In genomic region chr12:981956-982355, GRCh38 we compare ENCODE assay signal across 23 cellular contexts. TPM values are rescaled to one million over a fixed set of nuclear protein-coding genes. Genes with fewer than 3 reads are reported as not detected.
DNase-seq lines count a peak whose midpoint lies in the region; ATAC-seq, FAIRE-seq and TF ChIP-seq lines count a peak whose summit lies in the region.
"Had no signal": no experiment of that assay in that cellular context is flagged by ENCODE, and none has a peak within 500 bp of the region (broad histone marks: within the 10 kb centered on the region; RNA-seq: fewer than 3 reads in every experiment).

No MANE protein-coding gene starts in this region.

- H3K9me3 Mint-ChIP-seq in activated naive CD8-positive, alpha-beta T cell treated with anti-CD3 and anti-CD28 coated beads for 36 hours = no peaks in the 10 kb centered on the region

- H3K4me3 Mint-ChIP-seq in activated naive CD8-positive, alpha-beta T cell treated with anti-CD3 and anti-CD28 coated beads for 36 hours = no peak overlapping the region

- TF ChIP-seq POLR2A in GM12891 (IDR thresholded peaks at IDR 0.05; ENCODE audit: low read depth, low read length) = no peak

- H3K27ac Mint-ChIP-seq in activated naive CD8-positive, alpha-beta T cell treated with anti-CD3 and anti-CD28 coated beads for 36 hours = no peak overlapping the region

- H3K4me3 ChIP-seq in adipocyte (ENCODE audit: low read length) (no peak overlapping the region), fibroblast of the aortic adventitia (ENCODE audit: low read depth, low read length) (no peak overlapping the region)
- H3K4me3 ChIP-seq: HAP-1, MG63 had no signal

- DNase-seq in left ventricle myocardium superior (no peak), left cardiac atrium (no peak), adipocyte (ENCODE audit: low read depth) (peak; percentile 22), fibroblast of the aortic adventitia (ENCODE audit: low read depth) (peak; percentile 16), RCC 7860 (ENCODE audit: low spot score) (no peak), GM12891 (ENCODE audit: insufficient read length, low spot score) (no peak)
- DNase-seq in activated naive CD8-positive, alpha-beta T cell treated with anti-CD3 and anti-CD28 coated beads for 36 hours = no peak
- DNase-seq: C1 segment of cervical spinal cord; DMS79 treated with DMSO at 0.1 percent for 48 hours; Karpas-422; MG63; NCI-H1105 treated with DMSO at 0.1 percent for 48 hours; NCI-H1694; NCI-H2081 treated with DMSO at 0.1 percent for 48 hours; NCI-H446 treated with DMSO at 0.1 percent for 48 hours; NCI-H69; NK-92 treated with Interleukin-12 subunit alpha and Interleukin-12 subunit beta, amount 100 ng/mL, for 24 hours; SHP77 treated with DMSO at 0.1 percent for 48 hours had no signal

- no peak overlapping the region for H3K9ac ChIP-seq in adipocyte (ENCODE audit: low read length)

- FAIRE-seq in RCC 7860 (lab: Jason Lieb, UNC) = no peak
- FAIRE-seq in GM12891 (lab: Jason Lieb, UNC) = no peak
- FAIRE-seq: A204.1, D721Med had no signal

- no peaks in the 10 kb centered on the region for H3K36me3 ChIP-seq in adipocyte (ENCODE audit: control insufficient read depth, insufficient read depth, low read length, severe bottlenecking)
- H3K36me3 ChIP-seq: HAP-1, MG63 had no signal

- peaks cover 2% of the 10 kb centered on the region for H3K4me1 Mint-ChIP-seq in activated naive CD8-positive, alpha-beta T cell treated with anti-CD3 and anti-CD28 coated beads for 36 hours

- intact Hi-C loops in left ventricle myocardium superior (cut with micrococcal nuclease) = no loop called here
- intact Hi-C loops in left cardiac atrium (cut with DNase I) = no loop called here

- peaks cover 11% of the 10 kb centered on the region for H3K4me1 ChIP-seq in adipocyte (ENCODE audit: control insufficient read depth, insufficient read depth, low read length)
- H3K4me1 ChIP-seq: HAP-1 had no signal

- ATAC-seq in left ventricle myocardium superior = peak; percentile 37
- no peak for ATAC-seq in left cardiac atrium
- no peak for ATAC-seq in GM21717 (IDR thresholded peaks at IDR 0.05; ENCODE audit: unreplicated experiment)
- ATAC-seq: SK-N-SH treated with all-trans-retinoic acid at 6 μM for 48 hours had no signal

- no peak for TF ChIP-seq CTCF in fibroblast of the aortic adventitia (IDR thresholded peaks at IDR 0.05; ENCODE audit: insufficient read depth, low read length)

- H3K36me3 Mint-ChIP-seq in activated naive CD8-positive, alpha-beta T cell treated with anti-CD3 and anti-CD28 coated beads for 36 hours = no peaks in the 10 kb centered on the region

- H3K9me3 ChIP-seq in adipocyte (ENCODE audit: control insufficient read depth, low read length) = no peaks in the 10 kb centered on the region
- H3K9me3 ChIP-seq: HAP-1, MG63 had no signal

- H3K27me3 Mint-ChIP-seq in activated naive CD8-positive, alpha-beta T cell treated with anti-CD3 and anti-CD28 coated beads for 36 hours = no peaks in the 10 kb centered on the region

- H3K27me3 ChIP-seq in adipocyte (replicated peaks; ENCODE audit: control insufficient read depth, insufficient read depth, low read length) = no peaks in the 10 kb centered on the region
- H3K27me3 ChIP-seq: MG63 had no signal

TF ChIP-seq in GM12891, 5 proteins besides CTCF, POLR2A, EP300 and RAD21:
- TF ChIP-seq PAX5 (IDR thresholded peaks at IDR 0.05; ENCODE audit: insufficient read depth, low read length, severe bottlenecking) (no peak), POU2F2 (IDR thresholded peaks at IDR 0.05; ENCODE audit: low read depth, low read length) (no peak)

RNA-seq across cellular contexts. Expression of gene ERC1, which starts 9.1 kb away (rescaled TPM):
- total RNA-seq in left ventricle myocardium superior = 43.0 TPM
- total RNA-seq in left cardiac atrium = 10 to 100 TPM; 53.2 to 53.4 TPM
- total RNA-seq in fibroblast of the aortic adventitia (ENCODE audit: low replicate concordance) = 50.9 and 93.1 TPM in 2 replicates
- 10 to 100 TPM; 24.0 to 25.5 TPM for total RNA-seq in activated naive CD8-positive, alpha-beta T cell treated with anti-CD3 and anti-CD28 coated beads for 36 hours
- 0.39 TPM for polyA plus RNA-seq in GM12891 (2012; ENCODE audit: low read depth, missing spikeins)

RNA-seq across cellular contexts. Expression of gene RAD52, which starts 32.5 kb away (rescaled TPM):
- total RNA-seq in left ventricle myocardium superior = 6.4 TPM
- 1 to 10 TPM; 6.4 to 6.8 TPM for total RNA-seq in left cardiac atrium
- total RNA-seq in fibroblast of the aortic adventitia (ENCODE audit: low replicate concordance) = 8.0 and 10.8 TPM in 2 replicates
- 10 to 100 TPM; 11.2 to 11.4 TPM for total RNA-seq in activated naive CD8-positive, alpha-beta T cell treated with anti-CD3 and anti-CD28 coated beads for 36 hours
- 3.3 TPM for polyA plus RNA-seq in GM12891 (2012; ENCODE audit: low read depth, missing spikeins)

Comparison
In these comparisons a context has a peak if more than half of its experiments do, and no peak if none do; other contexts are left out.
1. DNase-seq: peak in adipocyte (single experiment) and fibroblast of the aortic adventitia (single experiment); none in left ventricle myocardium superior (single experiment), left cardiac atrium (single experiment), activated naive CD8-positive, alpha-beta T cell treated with anti-CD3 and anti-CD28 coated beads for 36 hours (single experiment), RCC 7860 (single experiment) and GM12891 (single experiment).